Comparison of ENCODE assay signal across 18 cellular contexts in genomic region chr3:98325055-98325454, GRCh38. TPM values are rescaled to one million over a fixed set of nuclear protein-coding genes. Genes with fewer than 3 reads are reported as not detected.
DNase-seq lines count a peak whose midpoint lies in the region; ATAC-seq, FAIRE-seq and TF ChIP-seq lines count a peak whose summit lies in the region.
"Had no signal": no experiment of that assay in that cellular context is flagged by ENCODE, and none has a peak within 500 bp of the region (broad histone marks: within the 10 kb centered on the region; RNA-seq: fewer than 3 reads in every experiment).

No MANE protein-coding gene starts in this region.

- H3K9me3 ChIP-seq in endodermal cell (ENCODE audit: control insufficient read depth, low read length) (no peaks in the 10 kb centered on the region), pancreas (no peaks in the 10 kb centered on the region), vagina (no peaks in the 10 kb centered on the region)
- H3K9me3 ChIP-seq: right atrium auricular region, SJSA1 had no signal

- DNase-seq in DMS53 (lab: John Stamatoyannopoulos, UW): peak; percentile 74
- DNase-seq in NCI-H1105 treated with DMSO at 0.1 percent for 48 hours (lab: John Stamatoyannopoulos, UW): peak; percentile 73
- peak; percentile 51 for DNase-seq in endodermal cell
- peak; percentile 22 to 53 (median 30) for DNase-seq in pancreas
- DNase-seq in NK-92 treated with Interleukin-12 subunit alpha and Interleukin-12 subunit beta, amount 100 ng/mL, for 24 hours (lab: John Stamatoyannopoulos, UW): no peak
- DNase-seq in NOMO-1 treated with DMSO at 0.1 percent for 48 hours (lab: John Stamatoyannopoulos, UW; ENCODE audit: unreplicated experiment): no peak
- DNase-seq in vagina (ENCODE audit: extremely low spot score in 2 of 2): no peak
- no peak for DNase-seq in OCI-M1 (lab: John Stamatoyannopoulos, UW)
- DNase-seq: activated CD4-positive, alpha-beta T cell treated with anti-CD3 and anti-CD28 coated beads for 36 hours; activated CD8-positive, alpha-beta memory T cell treated with anti-CD3 and anti-CD28 coated beads, Interleukin-2, amount 50 U/mL, for 4 hours; activated gamma-delta T cell; amygdala; effector CD8-positive, alpha-beta T cell; GDM1; left cardiac atrium had no signal

- no peaks in the 10 kb centered on the region for H3K27me3 Mint-ChIP-seq in endodermal cell (ENCODE audit: insufficient read depth)

- H3K9me3 Mint-ChIP-seq in endodermal cell: no peaks in the 10 kb centered on the region

- no peaks in the 10 kb centered on the region for H3K36me3 ChIP-seq in endodermal cell (ENCODE audit: control insufficient read depth, insufficient read depth, low read length)
- H3K36me3 ChIP-seq in pancreas: no peaks in the 10 kb centered on the region
- H3K36me3 ChIP-seq in vagina: no peaks in the 10 kb centered on the region
- H3K36me3 ChIP-seq: right atrium auricular region, SJSA1 had no signal

- no peaks in the 10 kb centered on the region for H3K36me3 Mint-ChIP-seq in endodermal cell (ENCODE audit: low read depth)

- no peak overlapping the region for H3K27ac ChIP-seq in endodermal cell (ENCODE audit: low read depth, low read length)
- H3K27ac ChIP-seq in pancreas: no peak overlapping the region
- H3K27ac ChIP-seq in vagina: no peak overlapping the region
- H3K27ac ChIP-seq: right atrium auricular region had no signal

- no peak for FAIRE-seq in pancreas (lab: Jason Lieb, UNC)
- FAIRE-seq: GM12891 had no signal

- intact Hi-C loops in pancreas (cut with DNase I) (loop anchor here in 1 of 3 donors (5.0 kb wide), 1 partner anchor 283 kb away; no protein-coding TSS in a partner anchor), vagina (cut with DNase I) (no loop called here)

- H3K4me1 Mint-ChIP-seq in endodermal cell: peaks cover 19% of the 10 kb centered on the region
- H3K4me1 Mint-ChIP-seq: activated CD4-positive, alpha-beta T cell treated with anti-CD3 and anti-CD28 coated beads for 36 hours had no signal

- H3K4me1 ChIP-seq in endodermal cell (ENCODE audit: control insufficient read depth, insufficient read depth, low read length) (no peaks in the 10 kb centered on the region), pancreas (no peaks in the 10 kb centered on the region), vagina (no peaks in the 10 kb centered on the region)
- H3K4me1 ChIP-seq: right atrium auricular region had no signal

- ATAC-seq in pancreas: peak; percentile 76 to 91 (median 86)
- ATAC-seq: activated CD4-positive, alpha-beta T cell treated with anti-CD3 and anti-CD28 coated beads for 36 hours; left cardiac atrium had no signal

- H3K4me3 Mint-ChIP-seq in endodermal cell: peak overlapping the region; percentile 42
- H3K4me3 Mint-ChIP-seq: activated CD4-positive, alpha-beta T cell treated with anti-CD3 and anti-CD28 coated beads for 36 hours had no signal

- TF ChIP-seq CTCF in endodermal cell (conservative IDR thresholded peaks at IDR 0.05) (no peak), pancreas (IDR thresholded peaks at IDR 0.05) (no peak), vagina (IDR thresholded peaks at IDR 0.05) (no peak)

- no peak for TF ChIP-seq POLR2A in vagina (IDR thresholded peaks at IDR 0.05)

- H3K27ac Mint-ChIP-seq in endodermal cell: peak overlapping the region; percentile 37
- H3K27ac Mint-ChIP-seq: activated CD4-positive, alpha-beta T cell treated with anti-CD3 and anti-CD28 coated beads for 36 hours had no signal

- H3K27me3 ChIP-seq in endodermal cell (ENCODE audit: control insufficient read depth, insufficient read depth, low read length, poor library complexity, severe bottlenecking) (no peaks in the 10 kb centered on the region), pancreas (peaks cover 0 to 1% (median 0%) of the 10 kb centered on the region in 4 donors), vagina (no peaks in the 10 kb centered on the region)
- H3K27me3 ChIP-seq: right atrium auricular region had no signal

- no peak overlapping the region for H3K4me3 ChIP-seq in endodermal cell (ENCODE audit: low read length)
- peak overlapping the region in 3 of 4 donors; percentile 5 to 31 (median 28) for H3K4me3 ChIP-seq in pancreas
- H3K4me3 ChIP-seq in vagina: no peak overlapping the region
- H3K4me3 ChIP-seq: right atrium auricular region, SJSA1 had no signal

- H3K9ac ChIP-seq in endodermal cell (ENCODE audit: extremely low read depth, low read length, poor library complexity, severe bottlenecking): no peak overlapping the region

- WGBS in endodermal cell (ENCODE audit: insufficient coverage in 1 of 2, insufficient read length in 1 of 2), 2 experiments: 90 to 92% methylated on average over 6 to 12 of the region's 12 CpGs
- 30 to 40% methylated on average over 12 of the region's 12 CpGs for whole genome bisulfite sequencing in pancreas, 2 donors

RNA-seq across cellular contexts. Expression of gene OR5K4, which starts 28.6 kb away (rescaled TPM):
- total RNA-seq in endodermal cell: not detected
- polyA plus RNA-seq in endodermal cell (2013, experiment 1 of 2): not detected
- not detected for polyA plus RNA-seq in endodermal cell (2013, experiment 2 of 2)
- not detected for total RNA-seq in pancreas
- polyA plus RNA-seq in pancreas: not detected
- not detected for total RNA-seq in vagina
- total RNA-seq: activated CD4-positive, alpha-beta T cell treated with anti-CD3 and anti-CD28 coated beads for 36 hours; left cardiac atrium; right atrium auricular region; SJSA1 had no signal

RNA-seq across cellular contexts. Expression of gene OR5H2, which starts 42.8 kb away (rescaled TPM):
- total RNA-seq in endodermal cell (not detected), pancreas (not detected), vagina (not detected)
- polyA plus RNA-seq in endodermal cell (2013, experiment 1 of 2): not detected
- polyA plus RNA-seq in endodermal cell (2013, experiment 2 of 2): not detected
- polyA plus RNA-seq in pancreas: not detected
- total RNA-seq: activated CD4-positive, alpha-beta T cell treated with anti-CD3 and anti-CD28 coated beads for 36 hours; left cardiac atrium; right atrium auricular region; SJSA1 had no signal

Comparison
In these comparisons a context has a peak if more than half of its experiments do, and no peak if none do; other contexts are left out.
1. DNase-seq: peak in DMS53 (single experiment), NCI-H1105 treated with DMSO at 0.1 percent for 48 hours (single experiment), endodermal cell (single experiment) and pancreas (6 of 6); none in NK-92 treated with Interleukin-12 subunit alpha and Interleukin-12 subunit beta, amount 100 ng/mL, for 24 hours (single experiment), NOMO-1 treated with DMSO at 0.1 percent for 48 hours (single experiment), vagina (0 of 2) and OCI-M1 (single experiment).
2. H3K4me3 ChIP-seq: peak in pancreas (3 of 4); none in endodermal cell (single experiment) and vagina (0 of 2).